In genomic region chr3:47295322-47295721, GRCh38 we compare ENCODE assay signal across 27 cellular contexts. TPM values are rescaled to one million over a fixed set of nuclear protein-coding genes. Genes with fewer than 3 reads are reported as not detected.
"Had no signal": no experiment of that assay in that cellular context is flagged by ENCODE, and none has a peak within 500 bp of the region (broad histone marks: within the 10 kb centered on the region; RNA-seq: fewer than 3 reads in every experiment).

No MANE protein-coding gene starts in this region.

- H3K27me3 ChIP-seq: ascending aorta, cardiac muscle cell, pancreas, sigmoid colon, tibial nerve had no signal

- H3K4me1 ChIP-seq: pancreas had no signal

- H3K9me3 Mint-ChIP-seq: activated CD4-positive, alpha-beta memory T cell treated with anti-CD3 and anti-CD28 coated beads, Interleukin-2, amount 10 ng/mL, durations not matched to agents 7 days and 5 days; activated CD4-positive, alpha-beta T cell treated with anti-CD3 and anti-CD28 coated beads, Interleukin-2, amount 10 ng/mL, durations not matched to agents 7 days and 5 days; activated naive CD8-positive, alpha-beta T cell treated with anti-CD3 and anti-CD28 coated beads for 36 hours; activated T-cell treated with anti-CD3 and anti-CD28 coated beads, Interleukin-2, amount 50 U/mL, for 24 hours; activated T-helper 2 cell treated with anti-CD3 and anti-CD28 coated beads, Interferon-gamma antibody, Interleukin-2, Interleukin-4, amounts not matched to agents 10 μg/mL and 5 μg/mL and 100 μg/mL, durations not matched to agents 14 hours and 24 hours and 36 hours; brain; effector memory CD8-positive, alpha-beta T cell; T-cell; T-helper 2 cell treated with Interferon-gamma antibody and Interleukin-4, amounts not matched to agents 5 μg/mL and 100 μg/mL, for 36 hours had no signal

- ATAC-seq: activated CD4-positive, CD25-positive, alpha-beta regulatory T cell treated with anti-CD3 and anti-CD28 coated beads, Interleukin-2, amount 50 U/mL, for 24 hours; effector memory CD8-positive, alpha-beta T cell; left colon; pancreas; psoas muscle had no signal

- H3K36me3 ChIP-seq: cardiac muscle cell, pancreas, tibial nerve had no signal

- H3K27ac ChIP-seq: ascending aorta, cardiac muscle cell, pancreas, psoas muscle, sigmoid colon, tibial nerve had no signal

- H3K9me3 ChIP-seq: ascending aorta, pancreas, psoas muscle, sigmoid colon, tibial nerve had no signal

- H3K4me3 ChIP-seq: ascending aorta, cardiac muscle cell, pancreas, psoas muscle, sigmoid colon, tibial nerve had no signal

- H3K27ac Mint-ChIP-seq: activated CD4-positive, alpha-beta memory T cell treated with anti-CD3 and anti-CD28 coated beads, Interleukin-2, amount 10 ng/mL, durations not matched to agents 7 days and 5 days; activated CD4-positive, alpha-beta T cell treated with anti-CD3 and anti-CD28 coated beads, Interleukin-2, amount 10 ng/mL, durations not matched to agents 7 days and 5 days; activated naive CD8-positive, alpha-beta T cell treated with anti-CD3 and anti-CD28 coated beads for 36 hours; activated T-cell treated with anti-CD3 and anti-CD28 coated beads, Interleukin-2, amount 50 U/mL, for 24 hours; activated T-helper 2 cell treated with anti-CD3 and anti-CD28 coated beads, Interferon-gamma antibody, Interleukin-2, Interleukin-4, amounts not matched to agents 10 μg/mL and 5 μg/mL and 100 μg/mL, durations not matched to agents 14 hours and 24 hours and 36 hours; T-helper 2 cell treated with Interferon-gamma antibody and Interleukin-4, amounts not matched to agents 5 μg/mL and 100 μg/mL, for 36 hours had no signal

- DNase-seq: activated CD4-positive, alpha-beta memory T cell treated with anti-CD3 and anti-CD28 coated beads, Interleukin-2, amount 10 ng/mL, durations not matched to agents 7 days and 5 days; activated CD4-positive, alpha-beta T cell treated with anti-CD3 and anti-CD28 coated beads, Interleukin-2, amount 10 ng/mL, durations not matched to agents 7 days and 5 days; activated CD8-positive, alpha-beta memory T cell treated with anti-CD3 and anti-CD28 coated beads, Interleukin-2, amount 50 U/mL, for 48 hours; activated naive CD4-positive, alpha-beta T cell treated with Interleukin-2 at 50 U/mL for 16 hours; activated naive CD8-positive, alpha-beta T cell treated with anti-CD3 and anti-CD28 coated beads for 36 hours; activated T-cell treated with anti-CD3 and anti-CD28 coated beads, Interleukin-2, amount 50 U/mL, for 24 hours; cortex of kidney; effector memory CD8-positive, alpha-beta T cell; erythroblast; hippocampal formation; left colon; midbrain; naive thymus-derived CD4-positive, alpha-beta T cell; pancreas; psoas muscle; sigmoid colon; small intestine; stimulated activated CD4-positive, alpha-beta T cell treated with anti-CD3 and anti-CD28 coated beads, Interleukin-4, amount 100 ng/mL, for 24 hours; stimulated activated naive CD4-positive, alpha-beta T cell; T-cell had no signal

- H3K4me3 Mint-ChIP-seq: activated CD4-positive, alpha-beta memory T cell treated with anti-CD3 and anti-CD28 coated beads, Interleukin-2, amount 10 ng/mL, durations not matched to agents 7 days and 5 days; activated CD4-positive, alpha-beta T cell treated with anti-CD3 and anti-CD28 coated beads, Interleukin-2, amount 10 ng/mL, durations not matched to agents 7 days and 5 days; activated naive CD8-positive, alpha-beta T cell treated with anti-CD3 and anti-CD28 coated beads for 36 hours; activated T-cell treated with anti-CD3 and anti-CD28 coated beads, Interleukin-2, amount 50 U/mL, for 24 hours; T-cell; T-helper 2 cell treated with Interferon-gamma antibody and Interleukin-4, amounts not matched to agents 5 μg/mL and 100 μg/mL, for 36 hours had no signal

- H3K27me3 Mint-ChIP-seq: activated CD4-positive, alpha-beta memory T cell treated with anti-CD3 and anti-CD28 coated beads, Interleukin-2, amount 10 ng/mL, durations not matched to agents 7 days and 5 days; activated CD4-positive, alpha-beta T cell treated with anti-CD3 and anti-CD28 coated beads, Interleukin-2, amount 10 ng/mL, durations not matched to agents 7 days and 5 days; activated naive CD8-positive, alpha-beta T cell treated with anti-CD3 and anti-CD28 coated beads for 36 hours; activated T-cell treated with anti-CD3 and anti-CD28 coated beads, Interleukin-2, amount 50 U/mL, for 24 hours; brain; effector memory CD8-positive, alpha-beta T cell; naive thymus-derived CD4-positive, alpha-beta T cell; T-cell had no signal

RNA-seq across cellular contexts. Expression of gene KIF9, which starts 12.7 kb away (rescaled TPM):
- total RNA-seq: ascending aorta had no signal
